Comparison of ENCODE assay signal across 1 cellular context in genomic region chr5:157063776-157064430, GRCh38.
A peak's percentile ranks its signal among the peaks of the same experiment; 100 is the strongest.
TF ChIP-seq lines count a peak whose summit lies in the region.

No MANE protein-coding gene starts in this region.

TF ChIP-seq in HepG2, 621 proteins besides CTCF, POLR2A, EP300 and RAD21 (continued from another document):
- TF ChIP-seq ZNF770 (CRISPR knock-in tag; IDR thresholded peaks at IDR 0.05): peak; percentile 95
- peak; percentile 38; the same call in 1 of the 2 replicates for TF ChIP-seq TFAP4 (IDR thresholded peaks at IDR 0.05; ENCODE audit: borderline replicate concordance, low read depth)
- TF ChIP-seq SNRNP70 (IDR thresholded peaks at IDR 0.05; ENCODE audit: low read depth, low read length): no peak
- no peak for TF ChIP-seq MED13 (CRISPR knock-in tag; IDR thresholded peaks at IDR 0.05)
- TF ChIP-seq SMARCC2 (IDR thresholded peaks at IDR 0.05): no peak
- TF ChIP-seq FOXA3 (CRISPR knock-in tag; IDR thresholded peaks at IDR 0.05): peak; percentile 27; the same call in 1 of the 2 replicates
- peak; percentile 96 for TF ChIP-seq ZNF121 (CRISPR knock-in tag; IDR thresholded peaks at IDR 0.05)
- TF ChIP-seq ZNF501 (CRISPR knock-in tag; IDR thresholded peaks at IDR 0.05): peak; percentile 68
- 0 out of 2 replicates have a peak, but pooled peaks have one; percentile 15 for TF ChIP-seq MEIS1 (CRISPR knock-in tag; IDR thresholded peaks at IDR 0.05; ENCODE audit: borderline replicate concordance)
- no peak for TF ChIP-seq NFRKB (IDR thresholded peaks at IDR 0.05)
- TF ChIP-seq ZNF589 (CRISPR knock-in tag; conservative IDR thresholded peaks at IDR 0.05): no peak
- 0 out of 2 replicates have a peak, but pooled peaks have one; percentile 29 for TF ChIP-seq SAP130 (CRISPR knock-in tag; IDR thresholded peaks at IDR 0.05; ENCODE audit: low read depth)
- no peak for TF ChIP-seq RNF2 (conservative IDR thresholded peaks at IDR 0.05; ENCODE audit: low read depth)
- TF ChIP-seq MXD3 (CRISPR knock-in tag; IDR thresholded peaks at IDR 0.05): no peak
- TF ChIP-seq HOXA3 (CRISPR knock-in tag; IDR thresholded peaks at IDR 0.05): 0 out of 2 replicates have a peak, but pooled peaks have one; percentile 22
- 0 out of 2 replicates have a peak, but pooled peaks have one; percentile 51 for TF ChIP-seq THAP7 (CRISPR knock-in tag; IDR thresholded peaks at IDR 0.05)
- no peak for TF ChIP-seq ZNF781 (CRISPR knock-in tag; IDR thresholded peaks at IDR 0.05; ENCODE audit: borderline replicate concordance, not compliant biosample characterization)
- 0 out of 2 replicates have a peak, but pooled peaks have one; percentile 18 for TF ChIP-seq POGZ (CRISPR knock-in tag; IDR thresholded peaks at IDR 0.05)
- 0 out of 2 replicates have a peak, but pooled peaks have one; percentile 38 for TF ChIP-seq RXRB (CRISPR knock-in tag; IDR thresholded peaks at IDR 0.05; ENCODE audit: borderline replicate concordance)
- peak; percentile 22; the same call in 1 of the 2 replicates for TF ChIP-seq IKZF5 (CRISPR knock-in tag; IDR thresholded peaks at IDR 0.05)
- TF ChIP-seq TFDP1 (CRISPR knock-in tag; IDR thresholded peaks at IDR 0.05; ENCODE audit: borderline replicate concordance): 0 out of 2 replicates have a peak, but pooled peaks have one; percentile 9
- TF ChIP-seq SALL1 (CRISPR knock-in tag; IDR thresholded peaks at IDR 0.05): peak; percentile 38
- peak; percentile 45; the same call in 1 of the 2 replicates for TF ChIP-seq IRF2 (CRISPR knock-in tag; IDR thresholded peaks at IDR 0.05)
- TF ChIP-seq ZNF574 (CRISPR knock-in tag; IDR thresholded peaks at IDR 0.05): peak; percentile 11; the same call in 1 of the 2 replicates
- no peak for TF ChIP-seq YEATS4 (CRISPR knock-in tag; IDR thresholded peaks at IDR 0.05; ENCODE audit: borderline replicate concordance)
- peak; percentile 78 for TF ChIP-seq ZNF430 (CRISPR knock-in tag; IDR thresholded peaks at IDR 0.05)
- 0 out of 2 replicates have a peak, but pooled peaks have one; percentile 16 for TF ChIP-seq ZGPAT (CRISPR knock-in tag; IDR thresholded peaks at IDR 0.05)
- 0 out of 2 replicates have a peak, but pooled peaks have one; percentile 8 for TF ChIP-seq NR2F6 (IDR thresholded peaks at IDR 0.05)
- 0 out of 2 replicates have a peak, but pooled peaks have one; percentile 10 for TF ChIP-seq NR2F6 (CRISPR knock-in tag; IDR thresholded peaks at IDR 0.05)
- no peak for TF ChIP-seq FOXP1 (IDR thresholded peaks at IDR 0.05)
- TF ChIP-seq FOXP1 (CRISPR knock-in tag; IDR thresholded peaks at IDR 0.05): peak; percentile 46; the same call in 1 of the 2 replicates
- no peak for TF ChIP-seq FOXK2 (IDR thresholded peaks at IDR 0.05)
- no peak for TF ChIP-seq STAT5B (CRISPR knock-in tag; IDR thresholded peaks at IDR 0.05)
- TF ChIP-seq TRIM24 (CRISPR knock-in tag; IDR thresholded peaks at IDR 0.05): no peak
- TF ChIP-seq ZNF605 (CRISPR knock-in tag; IDR thresholded peaks at IDR 0.05): peak; percentile 75; the same call in 1 of the 2 replicates
- no peak for TF ChIP-seq ZNF546 (CRISPR knock-in tag; conservative IDR thresholded peaks at IDR 0.05)
- TF ChIP-seq CEBPB (IDR thresholded peaks at IDR 0.05; ENCODE audit: borderline replicate concordance, low read depth, low read length): no peak
- peak; percentile 82; the same call in 1 of the 2 replicates for TF ChIP-seq ZMYM3 (CRISPR knock-in tag; IDR thresholded peaks at IDR 0.05)
